11 cellular contexts compared by ENCODE assay signal in genomic region chr2:237615631-237616249, GRCh38. TPM values are rescaled to one million over a fixed set of nuclear protein-coding genes. Genes with fewer than 3 reads are reported as not detected.
DNase-seq lines count a peak whose midpoint lies in the region; ATAC-seq and TF ChIP-seq lines count a peak whose summit lies in the region.
"Had no signal": no experiment of that assay in that cellular context is flagged by ENCODE, and none has a peak within 500 bp of the region (broad histone marks: within the 10 kb centered on the region; RNA-seq: fewer than 3 reads in every experiment).

No MANE protein-coding gene starts in this region.

- no peak overlapping the region for H2AK5ac ChIP-seq in trophoblast cell (ENCODE audit: low read length)

- peak overlapping the region; percentile 46 for H4K91ac ChIP-seq in trophoblast cell (ENCODE audit: low read depth, low read length)

- no peak overlapping the region for H3K18ac ChIP-seq in trophoblast cell (ENCODE audit: low read length)

- TF ChIP-seq CTCF in SK-N-SH (IDR thresholded peaks at IDR 0.05): no peak
- TF ChIP-seq CTCF in heart left ventricle (IDR thresholded peaks at IDR 0.05): no peak
- TF ChIP-seq CTCF in vagina (IDR thresholded peaks at IDR 0.05): no peak
- no peak for TF ChIP-seq CTCF in PC-9 (conservative IDR thresholded peaks at IDR 0.05)

- H3K79me2 ChIP-seq in SK-N-SH (ENCODE audit: insufficient read depth) (no peaks in the 10 kb centered on the region), trophoblast cell (ENCODE audit: control insufficient read depth, insufficient read depth, low read length, poor library complexity) (no peaks in the 10 kb centered on the region), PC-9 (ENCODE audit: low read depth) (no peaks in the 10 kb centered on the region)

- H3K79me1 ChIP-seq in trophoblast cell (ENCODE audit: low read length): peaks cover 26% of the 10 kb centered on the region

- intact Hi-C loops in heart left ventricle (cut with DNase I): loop anchor here in 1 of 10 donors (2.0 kb wide), 1 partner anchor 15 kb away; no protein-coding TSS in a partner anchor
- intact Hi-C loops in vagina (cut with DNase I): no loop called here
- intact Hi-C loops in PC-9 (cut with micrococcal nuclease; ENCODE audit: unreplicated experiment): no loop called here
- intact Hi-C loops in activated T-helper 1 cell treated with anti-CD3 and anti-CD28 coated beads, Interleukin-12 subunit alpha, Interleukin-12 subunit beta, Interleukin-2, Interleukin-4 antibody, amounts not matched to agents 30 ng/mL and 10 ng/mL and 1 ng/mL, durations not matched to agents 14 hours and 24 hours and 36 hours (cut with micrococcal nuclease): no loop called here

- H4K8ac ChIP-seq in trophoblast cell (ENCODE audit: low read depth, low read length): no peak overlapping the region

- ATAC-seq in SK-N-SH treated with all-trans-retinoic acid at 6 μM for 48 hours: no peak; the same call in 1 of the 3 replicates
- peak in 3 of 4 donors; percentile 8 to 12 (median 8) for ATAC-seq in heart left ventricle
- ATAC-seq: natural killer cell treated with Interleukin-12 subunit alpha and Interleukin-12 subunit beta and Interleukin-15 and Interleukin-18, amount 100 ng/mL, for 72 hours had no signal

- no peaks in the 10 kb centered on the region for H3K9me2 ChIP-seq in SK-N-SH
- H3K9me2 ChIP-seq in PC-9 (ENCODE audit: insufficient read depth): no peaks in the 10 kb centered on the region

- no peaks in the 10 kb centered on the region for H3K36me3 Mint-ChIP-seq in activated T-helper 1 cell treated with anti-CD3 and anti-CD28 coated beads, Interleukin-12 subunit alpha, Interleukin-12 subunit beta, Interleukin-2, Interleukin-4 antibody, amounts not matched to agents 30 ng/mL and 10 ng/mL and 1 ng/mL, durations not matched to agents 14 hours and 24 hours and 36 hours (ENCODE audit: low read depth)
- H3K36me3 Mint-ChIP-seq: natural killer cell treated with Interleukin-12 subunit alpha and Interleukin-12 subunit beta and Interleukin-15 and Interleukin-18, amount 100 ng/mL, for 72 hours had no signal

- H3K4me1 ChIP-seq in SK-N-SH (ENCODE audit: control insufficient read depth in 1 of 2, insufficient read depth in 2 of 2, low read depth in 1 of 2, low read length in 1 of 2) (peaks cover 20 to 41% of the 10 kb centered on the region in 2 experiments), heart left ventricle (peaks cover 5 to 52% (median 38%) of the 10 kb centered on the region in 12 donors), trophoblast cell (ENCODE audit: control insufficient read depth in 1 of 2, insufficient read depth in 2 of 2, low read length in 2 of 2) (peaks cover 31 to 36% of the 10 kb centered on the region in 2 experiments), vagina (peaks cover 37% of the 10 kb centered on the region), PC-9 (replicated peaks; ENCODE audit: insufficient read depth) (peaks cover 19% of the 10 kb centered on the region)

- H3K27me3 ChIP-seq in SK-N-SH (ENCODE audit: insufficient read depth) (no peaks in the 10 kb centered on the region), heart left ventricle (no peaks in the 10 kb centered on the region), trophoblast cell (ENCODE audit: insufficient read depth, low read length) (no peaks in the 10 kb centered on the region), vagina (no peaks in the 10 kb centered on the region), PC-9 (ENCODE audit: insufficient read depth, low read depth) (no peaks in the 10 kb centered on the region)

- H2BK5ac ChIP-seq in trophoblast cell (ENCODE audit: low read depth, low read length, poor library complexity): no peak overlapping the region

- H4K20me1 ChIP-seq in SK-N-SH (ENCODE audit: insufficient read depth): no peaks in the 10 kb centered on the region
- H4K20me1 ChIP-seq in PC-9 (ENCODE audit: insufficient read depth): no peaks in the 10 kb centered on the region

- no peak overlapping the region for H3K27ac Mint-ChIP-seq in activated T-helper 1 cell treated with anti-CD3 and anti-CD28 coated beads, Interleukin-12 subunit alpha, Interleukin-12 subunit beta, Interleukin-2, Interleukin-4 antibody, amounts not matched to agents 30 ng/mL and 10 ng/mL and 1 ng/mL, durations not matched to agents 14 hours and 24 hours and 36 hours
- H3K27ac Mint-ChIP-seq: natural killer cell treated with Interleukin-12 subunit alpha and Interleukin-12 subunit beta and Interleukin-15 and Interleukin-18, amount 100 ng/mL, for 72 hours had no signal

- H3K9ac ChIP-seq in SK-N-SH: peak overlapping the region; percentile 63; the same call in 1 of the 2 replicates
- H3K9ac ChIP-seq in trophoblast cell (ENCODE audit: low read length): no peak overlapping the region

- peak overlapping the region; percentile 59 for H3K4me2 ChIP-seq in SK-N-SH
- H3K4me2 ChIP-seq in trophoblast cell (ENCODE audit: low read length): no peak overlapping the region
- no peak overlapping the region for H3K4me2 ChIP-seq in PC-9

- no peak for DNase-seq in SK-N-SH
- no peak for DNase-seq in heart left ventricle
- DNase-seq in trophoblast cell: no peak
- DNase-seq in vagina (ENCODE audit: extremely low spot score in 2 of 2): no peak
- no peak for DNase-seq in PC-9
- DNase-seq in GF-D8 (lab: John Stamatoyannopoulos, UW): no peak
- DNase-seq in activated T-helper 1 cell treated with anti-CD3 and anti-CD28 coated beads, Interleukin-12 subunit alpha, Interleukin-12 subunit beta, Interleukin-2, Interleukin-4 antibody, amounts not matched to agents 30 ng/mL and 10 ng/mL and 1 ng/mL, durations not matched to agents 14 hours and 24 hours and 36 hours (ENCODE audit: low spot score): no peak
- DNase-seq: WERI-Rb-1 had no signal

- peak overlapping the region; percentile 65 for H2BK12ac ChIP-seq in trophoblast cell (ENCODE audit: low read length)

- CTCF ChIA-PET in SK-N-SH (lab: Yijun Ruan, JAX): interaction anchor here (0.9 to 1.2 kb wide), 4 partner anchors 13 to 243 kb away, joined by 3 read pairs; no protein-coding TSS in a partner anchor
- CTCF ChIA-PET in PC-9 (lab: Charles Lee): interaction anchor here (0.6 to 0.7 kb wide), 2 partner anchors 11 to 457 kb away, joined by 3 read pairs; no protein-coding TSS in a partner anchor

- H3K9me3 ChIP-seq in SK-N-SH: no peaks in the 10 kb centered on the region
- no peaks in the 10 kb centered on the region for H3K9me3 ChIP-seq in heart left ventricle
- no peaks in the 10 kb centered on the region for H3K9me3 ChIP-seq in trophoblast cell (ENCODE audit: insufficient read depth, low read depth, low read length)
- no peaks in the 10 kb centered on the region for H3K9me3 ChIP-seq in vagina
- no peaks in the 10 kb centered on the region for H3K9me3 ChIP-seq in PC-9 (ENCODE audit: insufficient read depth, low read depth)

- H3K27ac ChIP-seq in SK-N-SH (ENCODE audit: low read depth in 2 of 2, low read length in 1 of 2) (peak overlapping the region; percentile 84 to 96), heart left ventricle (peak overlapping the region; percentile 39 to 92 (median 85)), trophoblast cell (ENCODE audit: low read depth, low read length) (peak overlapping the region; percentile 89), vagina (peak overlapping the region; percentile 77), PC-9 (no peak overlapping the region)
- H3K27ac ChIP-seq: 22Rv1, WERI-Rb-1 had no signal

- no peak overlapping the region for H3K23ac ChIP-seq in trophoblast cell (ENCODE audit: low read length)

- H3K27me3 Mint-ChIP-seq in activated T-helper 1 cell treated with anti-CD3 and anti-CD28 coated beads, Interleukin-12 subunit alpha, Interleukin-12 subunit beta, Interleukin-2, Interleukin-4 antibody, amounts not matched to agents 30 ng/mL and 10 ng/mL and 1 ng/mL, durations not matched to agents 14 hours and 24 hours and 36 hours (ENCODE audit: insufficient read depth): peaks cover 7% of the 10 kb centered on the region

- H3K14ac ChIP-seq in trophoblast cell (ENCODE audit: low read length): peak overlapping the region; percentile 26

- no peak overlapping the region for H3K4ac ChIP-seq in trophoblast cell (ENCODE audit: low read depth, low read length)

- POLR2A ChIA-PET in SK-N-SH (lab: Yijun Ruan, JAX): no interaction called here
- POLR2A ChIA-PET in PC-9 (lab: Charles Lee; ENCODE audit: unreplicated experiment): no interaction called here

- H3K4me1 Mint-ChIP-seq in activated T-helper 1 cell treated with anti-CD3 and anti-CD28 coated beads, Interleukin-12 subunit alpha, Interleukin-12 subunit beta, Interleukin-2, Interleukin-4 antibody, amounts not matched to agents 30 ng/mL and 10 ng/mL and 1 ng/mL, durations not matched to agents 14 hours and 24 hours and 36 hours (ENCODE audit: low read depth): peaks cover 22% of the 10 kb centered on the region

- H2AFZ ChIP-seq in SK-N-SH (ENCODE audit: low read depth) (peak overlapping the region; percentile 55; the same call in 1 of the 2 replicates), trophoblast cell (ENCODE audit: insufficient read depth, low read length, poor library complexity) (no peak overlapping the region), PC-9 (no peak overlapping the region)

- 78% methylated on average over 4 of the region's 4 CpGs for WGBS in SK-N-SH (ENCODE audit: low lambda C conversion rate)
- WGBS in heart left ventricle, 4 donors: 43 to 61% (median 53%) methylated on average over 4 of the region's 4 CpGs
- no CpG with 5 or more reads among the region's 4 CpGs for WGBS in trophoblast cell (ENCODE audit: extremely low coverage, insufficient coverage, insufficient read length)

- no TSS peak for BruUV-seq in PC-9 (replicated peaks; lab: Mats Ljungman, UMichigan)

- H3K36me3 ChIP-seq in SK-N-SH (replicated peaks in 1 of 2; ENCODE audit: control insufficient read depth in 1 of 2, insufficient read depth in 2 of 2, low read length in 1 of 2): no peaks in the 10 kb centered on the region
- no peaks in the 10 kb centered on the region for H3K36me3 ChIP-seq in heart left ventricle
- H3K36me3 ChIP-seq in trophoblast cell (ENCODE audit: control insufficient read depth in 1 of 2, insufficient read depth in 2 of 2, low read length in 2 of 2): no peaks in the 10 kb centered on the region
- H3K36me3 ChIP-seq in vagina: no peaks in the 10 kb centered on the region
- H3K36me3 ChIP-seq in PC-9 (ENCODE audit: low read depth): no peaks in the 10 kb centered on the region
- H3K36me3 ChIP-seq: WERI-Rb-1 had no signal

- TF ChIP-seq RAD21 in SK-N-SH (IDR thresholded peaks at IDR 0.05; ENCODE audit: low read length): no peak

- peaks cover 40% of the 10 kb centered on the region for H3F3A ChIP-seq in SK-N-SH (replicated peaks; ENCODE audit: insufficient read depth)
- peaks cover 20% of the 10 kb centered on the region; the same call in 1 of the 2 replicates for H3F3A ChIP-seq in PC-9 (ENCODE audit: insufficient read depth, low read depth)

- no peaks in the 10 kb centered on the region for H3K9me3 Mint-ChIP-seq in activated T-helper 1 cell treated with anti-CD3 and anti-CD28 coated beads, Interleukin-12 subunit alpha, Interleukin-12 subunit beta, Interleukin-2, Interleukin-4 antibody, amounts not matched to agents 30 ng/mL and 10 ng/mL and 1 ng/mL, durations not matched to agents 14 hours and 24 hours and 36 hours
- H3K9me3 Mint-ChIP-seq: natural killer cell treated with Interleukin-12 subunit alpha and Interleukin-12 subunit beta and Interleukin-15 and Interleukin-18, amount 100 ng/mL, for 72 hours had no signal

- peak overlapping the region; percentile 64 for H2BK120ac ChIP-seq in trophoblast cell (ENCODE audit: insufficient read depth, low read length, poor library complexity)

- H4K12ac ChIP-seq in trophoblast cell (ENCODE audit: low read depth, low read length): no peak overlapping the region

- no peak for TF ChIP-seq POLR2A in heart left ventricle (IDR thresholded peaks at IDR 0.05)
- no peak for TF ChIP-seq POLR2A in vagina (IDR thresholded peaks at IDR 0.05)

- H3K4me3 Mint-ChIP-seq in activated T-helper 1 cell treated with anti-CD3 and anti-CD28 coated beads, Interleukin-12 subunit alpha, Interleukin-12 subunit beta, Interleukin-2, Interleukin-4 antibody, amounts not matched to agents 30 ng/mL and 10 ng/mL and 1 ng/mL, durations not matched to agents 14 hours and 24 hours and 36 hours: no peak overlapping the region
- H3K4me3 Mint-ChIP-seq: natural killer cell treated with Interleukin-12 subunit alpha and Interleukin-12 subunit beta and Interleukin-15 and Interleukin-18, amount 100 ng/mL, for 72 hours had no signal

- H3K4me3 ChIP-seq in SK-N-SH (ENCODE audit: low read depth in 2 of 2, low read length in 1 of 2) (no peak overlapping the region), heart left ventricle (no peak overlapping the region), trophoblast cell (ENCODE audit: low read depth, low read length) (no peak overlapping the region), vagina (no peak overlapping the region), PC-9 (no peak overlapping the region)

- no peak for TF ChIP-seq EP300 in SK-N-SH (IDR thresholded peaks at IDR 0.05; ENCODE audit: borderline replicate concordance in 1 of 2, low read depth in 1 of 2, low read length in 1 of 2)

RNA-seq across cellular contexts. Expression of gene LRRFIP1, which starts 11.6 kb away (rescaled TPM):
- polyA plus RNA-seq in SK-N-SH (2012; rRNA removed) (47.3 and 60.9 TPM in 2 replicates), heart left ventricle (100 to 1,000 TPM in 1 of 2 donors, 10 to 100 TPM in 1; 87.6 to 128 TPM)
- polyA plus RNA-seq in SK-N-SH (2012; cell fraction: cytosol; rRNA removed): 62.7 and 74.9 TPM in 2 replicates
- 51.7 and 73.1 TPM in 2 replicates for polyA plus RNA-seq in SK-N-SH (2012; cell fraction: nucleus; rRNA removed)
- total RNA-seq in heart left ventricle (100 to 1,000 TPM in 8 of 9 donors, 10 to 100 TPM in 1; 78.7 to 151 (median 111) TPM), vagina (132 TPM), PC-9 (2021) (221 and 238 TPM in 2 replicates)
- polyA plus RNA-seq in trophoblast cell (2013): 51.0 and 58.1 TPM in 2 replicates
- 212 and 226 TPM in 2 replicates for total RNA-seq in activated T-helper 1 cell treated with anti-CD3 and anti-CD28 coated beads, Interleukin-12 subunit alpha, Interleukin-12 subunit beta, Interleukin-2, Interleukin-4 antibody, amounts not matched to agents 30 ng/mL and 10 ng/mL and 1 ng/mL, durations not matched to agents 14 hours and 24 hours and 36 hours

RNA-seq across cellular contexts. Expression of gene RAB17, which starts 25.2 kb away (rescaled TPM):
- polyA plus RNA-seq in SK-N-SH (2012; rRNA removed): 0.10 and 0.19 TPM in 2 replicates
- polyA plus RNA-seq in SK-N-SH (2012; cell fraction: cytosol; rRNA removed): 0.06 and 0.18 TPM in 2 replicates
- polyA plus RNA-seq in SK-N-SH (2012; cell fraction: nucleus; rRNA removed): 0.75 and 1.1 TPM in 2 replicates
- total RNA-seq in heart left ventricle: 1 to 10 TPM; 1.1 to 7.3 (median 3.6) TPM
- polyA plus RNA-seq in heart left ventricle: 1 to 10 TPM; 5.6 TPM
- polyA plus RNA-seq in trophoblast cell (2013): 15.7 and 16.1 TPM in 2 replicates
- not detected for total RNA-seq in vagina
- total RNA-seq in PC-9 (2021): 86.3 and 88.1 TPM in 2 replicates
- not detected in 2 replicates for total RNA-seq in activated T-helper 1 cell treated with anti-CD3 and anti-CD28 coated beads, Interleukin-12 subunit alpha, Interleukin-12 subunit beta, Interleukin-2, Interleukin-4 antibody, amounts not matched to agents 30 ng/mL and 10 ng/mL and 1 ng/mL, durations not matched to agents 14 hours and 24 hours and 36 hours
- total RNA-seq: natural killer cell treated with Interleukin-12 subunit alpha and Interleukin-12 subunit beta and Interleukin-15 and Interleukin-18, amount 100 ng/mL, for 72 hours had no signal

RNA-seq across cellular contexts. Expression of gene PRLH, which starts 49.4 kb away (rescaled TPM):
- polyA plus RNA-seq in SK-N-SH (2012; rRNA removed) (not detected in 2 replicates), heart left ventricle (not detected)
- not detected in 2 replicates for polyA plus RNA-seq in SK-N-SH (2012; cell fraction: cytosol; rRNA removed)
- not detected in 2 replicates for polyA plus RNA-seq in SK-N-SH (2012; cell fraction: nucleus; rRNA removed)
- total RNA-seq in heart left ventricle (not detected), vagina (not detected), PC-9 (2021) (not detected in 2 replicates)
- not detected in 2 replicates for polyA plus RNA-seq in trophoblast cell (2013)
- not detected in 2 replicates for total RNA-seq in activated T-helper 1 cell treated with anti-CD3 and anti-CD28 coated beads, Interleukin-12 subunit alpha, Interleukin-12 subunit beta, Interleukin-2, Interleukin-4 antibody, amounts not matched to agents 30 ng/mL and 10 ng/mL and 1 ng/mL, durations not matched to agents 14 hours and 24 hours and 36 hours
- total RNA-seq: natural killer cell treated with Interleukin-12 subunit alpha and Interleukin-12 subunit beta and Interleukin-15 and Interleukin-18, amount 100 ng/mL, for 72 hours had no signal

Comparison
In these comparisons a context has a peak if more than half of its experiments do, and no peak if none do; other contexts are left out.
1. RNA of gene RAB17, which starts 25.2 kb away (total RNA-seq): 86.3 to 88.1 TPM in PC-9; 1.1 to 7.3 TPM in heart left ventricle, not detected in vagina (single experiment) and not detected in activated T-helper 1 cell treated with anti-CD3 and anti-CD28 coated beads, Interleukin-12 subunit alpha, Interleukin-12 subunit beta, Interleukin-2, Interleukin-4 antibody, amounts not matched to agents 30 ng/mL and 10 ng/mL and 1 ng/mL, durations not matched to agents 14 hours and 24 hours and 36 hours; every median in the first group is over 10 times any median in the second.